In the genomic region with DNA sequence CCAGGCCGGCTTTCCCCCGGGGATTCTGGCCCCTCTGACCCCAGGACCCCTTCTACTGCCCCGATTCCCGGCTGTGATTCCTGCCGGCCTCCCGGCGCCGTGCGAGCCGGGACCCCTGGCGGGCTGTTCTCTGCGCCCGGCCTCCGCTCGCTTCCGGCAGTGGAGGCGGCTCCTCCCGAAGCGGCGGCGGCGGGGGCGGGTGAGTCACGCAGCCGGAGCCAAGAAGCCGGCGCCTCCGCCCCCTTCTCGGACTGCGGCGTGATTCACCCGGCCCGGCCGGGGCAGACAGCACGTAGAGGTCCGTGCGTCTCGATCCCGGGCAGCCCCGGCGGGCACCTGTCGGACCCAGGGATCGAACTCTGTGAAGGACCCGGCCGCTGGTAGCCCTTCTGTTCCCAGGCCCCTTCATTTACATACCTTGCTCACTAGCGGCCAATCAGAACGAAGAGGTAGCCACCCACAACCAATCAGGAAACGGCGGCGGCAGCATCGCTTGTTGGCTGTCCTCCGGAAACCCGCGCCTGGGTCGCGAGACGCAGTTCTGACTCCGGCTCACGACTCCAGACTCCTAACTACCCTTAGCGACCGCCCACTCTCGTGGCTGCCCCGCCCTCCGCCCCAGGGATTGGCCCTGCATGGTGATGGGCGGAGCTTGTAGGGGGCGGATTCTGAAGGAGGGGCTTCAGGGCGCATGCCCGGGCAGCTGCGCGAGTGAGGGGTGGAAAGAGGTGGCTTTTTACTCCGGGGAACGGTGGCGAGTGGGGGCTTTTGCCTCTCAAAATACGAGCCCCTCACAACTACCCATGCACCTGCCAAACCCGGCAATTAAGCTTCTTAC, we compare ENCODE assay signal across 8 cellular contexts. TPM values are rescaled to one million over a fixed set of nuclear protein-coding genes. Genes with fewer than 3 reads are reported as not detected.
DNase-seq lines count a peak whose midpoint lies in the region; ATAC-seq and TF ChIP-seq lines count a peak whose summit lies in the region.

A gene with protein sequence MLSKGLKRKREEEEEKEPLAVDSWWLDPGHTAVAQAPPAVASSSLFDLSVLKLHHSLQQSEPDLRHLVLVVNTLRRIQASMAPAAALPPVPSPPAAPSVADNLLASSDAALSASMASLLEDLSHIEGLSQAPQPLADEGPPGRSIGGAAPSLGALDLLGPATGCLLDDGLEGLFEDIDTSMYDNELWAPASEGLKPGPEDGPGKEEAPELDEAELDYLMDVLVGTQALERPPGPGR (minus strand): TSS at position 543 of the 838 bp plus-strand sequence. CDS start 2,446 bp downstream, outside the sequence.

- H3K9me3 Mint-ChIP-seq in activated naive CD8-positive, alpha-beta T cell treated with anti-CD3 and anti-CD28 coated beads, Interleukin-2, amount 50 U/mL, for 24 hours, result no peaks in the 10 kb centered on the region

- intact Hi-C loops in Right ventricle myocardium inferior (cut with DNase I), result loop anchor here (1.0 to 10.0 kb wide), 2 partner anchors 18 to 289 kb away; a partner anchor contains a TSS
- intact Hi-C loops in transverse colon (cut with DNase I; ENCODE audit: low total_unique reads), result loop anchor here (1.0 kb wide), 1 partner anchor 18 kb away; no protein-coding TSS in a partner anchor

- 1% methylated on average over 69 of the region's 75 CpGs; no CpG with 5 or more reads in 1 of the 2 donors for WGBS in transverse colon (ENCODE audit: low coverage in 1 of 2), 2 donors

- H3K27me3 Mint-ChIP-seq in activated naive CD8-positive, alpha-beta T cell treated with anti-CD3 and anti-CD28 coated beads, Interleukin-2, amount 50 U/mL, for 24 hours, result peaks cover 2% of the 10 kb centered on the region

- H3K36me3 ChIP-seq in parathyroid adenoma (ENCODE audit: control insufficient read depth, insufficient read depth, low read length) (no peaks in the 10 kb centered on the region), transverse colon (peaks cover 0 to 10% (median 0%) of the 10 kb centered on the region in 4 donors)

- peak within 1 kb of the TSS; percentile 98 for H3K4me2 ChIP-seq in parathyroid adenoma (ENCODE audit: low read length)

- H3K4me1 ChIP-seq in parathyroid adenoma (peaks cover 10% of the 10 kb centered on the region), transverse colon (peaks cover 23 to 46% (median 37%) of the 10 kb centered on the region in 4 donors)

- H3K79me2 ChIP-seq in parathyroid adenoma, result peaks cover 8% of the 10 kb centered on the region

- no peaks in the 10 kb centered on the region for H3K27me3 ChIP-seq in parathyroid adenoma (ENCODE audit: control insufficient read depth, insufficient read depth, low read length)
- no peaks in the 10 kb centered on the region for H3K27me3 ChIP-seq in transverse colon

- peak; percentile 3 for TF ChIP-seq EP300 in transverse colon (IDR thresholded peaks at IDR 0.05; ENCODE audit: low read depth)

- H3K4me3 Mint-ChIP-seq in activated naive CD8-positive, alpha-beta T cell treated with anti-CD3 and anti-CD28 coated beads, Interleukin-2, amount 50 U/mL, for 24 hours, result peak within 1 kb of the TSS; percentile 96

- H2AFZ ChIP-seq in parathyroid adenoma, result peak within 1 kb of the TSS; percentile 97

- H3K27ac ChIP-seq in parathyroid adenoma, result peak within 1 kb of the TSS; percentile 99
- peak within 1 kb of the TSS; percentile 97 to 100 (median 99) for H3K27ac ChIP-seq in transverse colon

- DNase-seq in NCI-H1417 (lab: John Stamatoyannopoulos, UW) (peak; percentile 98 to 99 (median 99)), SW 1271 (lab: John Stamatoyannopoulos, UW) (peak; percentile 87 to 97), Right ventricle myocardium inferior (ENCODE audit: missing footprints) (peak; percentile 100), transverse colon (peak; percentile 100)
- peak; percentile 100 for DNase-seq in activated naive CD8-positive, alpha-beta T cell treated with anti-CD3 and anti-CD28 coated beads, Interleukin-2, amount 50 U/mL, for 24 hours

- peak; percentile 71 for TF ChIP-seq CTCF in GM12873 (IDR thresholded peaks at IDR 0.05; ENCODE audit: insufficient read depth, low read depth, low read length, missing control alignments)
- peak; percentile 95 for TF ChIP-seq CTCF in parathyroid adenoma (IDR thresholded peaks at IDR 0.05)
- peak; percentile 79 to 96 (median 84) for TF ChIP-seq CTCF in transverse colon (IDR thresholded peaks at IDR 0.05)

- H3K36me3 Mint-ChIP-seq in activated naive CD8-positive, alpha-beta T cell treated with anti-CD3 and anti-CD28 coated beads, Interleukin-2, amount 50 U/mL, for 24 hours (ENCODE audit: low read depth), result peaks cover 14% of the 10 kb centered on the region

- peak within 1 kb of the TSS; percentile 77 for H3K4me3 ChIP-seq in parathyroid adenoma (ENCODE audit: low read depth, low read length)
- H3K4me3 ChIP-seq in transverse colon, result peak within 1 kb of the TSS; percentile 66 to 99 (median 85)

- no peaks in the 10 kb centered on the region for H3K9me3 ChIP-seq in parathyroid adenoma (ENCODE audit: control insufficient read depth, low read length)
- no peaks in the 10 kb centered on the region for H3K9me3 ChIP-seq in transverse colon

- H3K9ac ChIP-seq in parathyroid adenoma, result peak within 1 kb of the TSS; percentile 99

- peak within 1 kb of the TSS; percentile 95 for H3K27ac Mint-ChIP-seq in activated naive CD8-positive, alpha-beta T cell treated with anti-CD3 and anti-CD28 coated beads, Interleukin-2, amount 50 U/mL, for 24 hours

- H3K4me1 Mint-ChIP-seq in activated naive CD8-positive, alpha-beta T cell treated with anti-CD3 and anti-CD28 coated beads, Interleukin-2, amount 50 U/mL, for 24 hours, result peaks cover 28% of the 10 kb centered on the region

- ATAC-seq in HG02759 (IDR thresholded peaks at IDR 0.05; ENCODE audit: unreplicated experiment) (peak; percentile 83), Right ventricle myocardium inferior (peak; percentile 94)
- ATAC-seq in activated naive CD8-positive, alpha-beta T cell treated with anti-CD3 and anti-CD28 coated beads, Interleukin-2, amount 50 U/mL, for 24 hours, result peak; percentile 90

- peak; percentile 99 for TF ChIP-seq POLR2A in transverse colon (IDR thresholded peaks at IDR 0.05)

- in situ Hi-C loops in transverse colon (cut with MboI; ENCODE audit: low pct_ligation_motif_present in 1 of 4, low pct_unique_long_range_greater_than_20kb in 1 of 4, low sequenced_read_pairs in 3 of 4), result loop anchor here in 1 of 4 donors (10.0 kb wide), 1 partner anchor 141 kb away; a partner anchor contains a TSS

RNA-seq across cellular contexts. Expression of the gene that starts here (rescaled TPM):
- total RNA-seq in Right ventricle myocardium inferior (12.0 TPM), transverse colon (10 to 100 TPM in 3 of 4 donors, 1 to 10 TPM in 1; 2.6 to 30.3 (median 18.4) TPM)

Comparison
In these comparisons a context has a peak if more than half of its experiments do, and no peak if none do; other contexts are left out.
1. Peak in every context shown above with its lines: DNase-seq, ATAC-seq, H3K4me3 ChIP-seq and H3K27ac ChIP-seq.